ENCODE assay signal across 18 cellular contexts in the genomic region with DNA sequence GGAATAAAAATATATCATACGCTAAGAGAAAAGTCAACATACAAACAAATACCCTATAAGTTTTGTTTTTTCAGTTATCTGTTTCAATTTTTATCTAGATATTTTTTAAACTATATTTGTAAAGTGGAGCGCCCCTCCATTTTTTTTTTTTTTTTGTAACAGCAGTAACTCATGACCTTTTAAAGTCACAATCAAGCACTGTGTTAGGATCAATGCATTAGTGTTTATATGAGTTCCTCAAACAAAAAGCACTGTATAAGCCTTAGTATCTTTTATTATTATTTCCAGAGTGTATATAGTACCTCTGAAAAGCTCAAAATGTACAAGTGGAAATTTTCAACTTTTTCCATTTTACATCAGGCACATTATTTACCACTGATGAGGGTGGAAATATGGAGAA. TPM values are rescaled to one million over a fixed set of nuclear protein-coding genes. Genes with fewer than 3 reads are reported as not detected.
DNase-seq lines count a peak whose midpoint lies in the region; ATAC-seq, FAIRE-seq and TF ChIP-seq lines count a peak whose summit lies in the region.
"Had no signal": no experiment of that assay in that cellular context is flagged by ENCODE, and none has a peak within 500 bp of the region (broad histone marks: within the 10 kb centered on the region; RNA-seq: fewer than 3 reads in every experiment).

No MANE protein-coding gene starts in this region.

- no peak overlapping the region for H3K4me3 ChIP-seq in HEK293 (ENCODE audit: low read depth, low read length)
- H3K4me3 ChIP-seq in PC-9: no peak overlapping the region
- H3K4me3 ChIP-seq in small intestine (ENCODE audit: low read depth in 1 of 2, low read length in 2 of 2): no peak overlapping the region
- H3K4me3 ChIP-seq: BLaER1 treated with 17β-estradiol and CSF1 and Interleukin-3, amounts not matched to agents 10 nM and 100 nM had no signal

- no peaks in the 10 kb centered on the region for H3K9me2 ChIP-seq in PC-9 (ENCODE audit: insufficient read depth)

- peaks cover 5% of the 10 kb centered on the region; the same call in 1 of the 2 replicates for H3F3A ChIP-seq in PC-9 (ENCODE audit: insufficient read depth, low read depth)

- no peak for TF ChIP-seq CTCF in HEK293 (tag by site-specific recombination; IDR thresholded peaks at IDR 0.05)
- no peak for TF ChIP-seq CTCF in PC-9 (conservative IDR thresholded peaks at IDR 0.05)

- peak; percentile 61 for FAIRE-seq in small intestine (lab: Jason Lieb, UNC)
- FAIRE-seq: GM12892, GM18507 had no signal

- intact Hi-C loops in PC-9 (cut with micrococcal nuclease; ENCODE audit: unreplicated experiment): no loop called here

- no peak for DNase-seq in PC-9
- peak; percentile 60 for DNase-seq in foreskin melanocyte
- DNase-seq in small intestine: no peak
- DNase-seq in stimulated activated CD4-positive, alpha-beta T cell treated with anti-CD3 and anti-CD28 coated beads, Interleukin-2, amount 100 ng/mL, for 24 hours: no peak
- DNase-seq in NCI-H2196 (lab: John Stamatoyannopoulos, UW; ENCODE audit: unreplicated experiment): no peak
- no peak for DNase-seq in GM03348 (ENCODE audit: low spot score)
- DNase-seq: Calu3; CD8-positive, alpha-beta T cell; DMS79 treated with DMSO at 0.1 percent for 48 hours; EL; GOT3; H7 had no signal

- H3K4me1 ChIP-seq in HEK293 (ENCODE audit: control insufficient read depth, insufficient read depth, low read length) (0 out of 2 replicates have a peak, but pooled peaks cover 2% of the 10 kb centered on the region), PC-9 (replicated peaks; ENCODE audit: insufficient read depth) (no peaks in the 10 kb centered on the region; the same call in 1 of the 2 replicates), small intestine (ENCODE audit: control insufficient read depth in 2 of 2, insufficient read depth in 1 of 2, low read depth in 1 of 2, low read length in 1 of 2) (no peaks in the 10 kb centered on the region)

- no TSS peak for BruUV-seq in PC-9 (replicated peaks; lab: Mats Ljungman, UMichigan)

- H3K9me3 ChIP-seq in HEK293 (ENCODE audit: control insufficient read depth, insufficient read depth, low read depth, low read length): no peaks in the 10 kb centered on the region
- H3K9me3 ChIP-seq in PC-9 (ENCODE audit: insufficient read depth, low read depth): no peaks in the 10 kb centered on the region; the same call in 1 of the 2 replicates
- no peaks in the 10 kb centered on the region for H3K9me3 ChIP-seq in small intestine (ENCODE audit: control insufficient read depth, low read depth)

- H3K27me3 ChIP-seq in PC-9 (ENCODE audit: insufficient read depth, low read depth): no peaks in the 10 kb centered on the region
- H3K27me3 ChIP-seq in small intestine (ENCODE audit: control insufficient read depth in 2 of 2, insufficient read depth in 2 of 2, low read length in 2 of 2): no peaks in the 10 kb centered on the region
- H3K27me3 ChIP-seq: BLaER1 treated with 17β-estradiol and CSF1 and Interleukin-3, amounts not matched to agents 10 nM and 100 nM had no signal

- POLR2A ChIA-PET in HEK293 (lab: Yijun Ruan, JAX) (interaction anchor here (2.6 kb wide), 1 partner anchor 64 kb away, joined by 10 read pairs; a partner anchor contains a TSS), PC-9 (lab: Charles Lee; ENCODE audit: unreplicated experiment) (no interaction called here)

- no peak overlapping the region for H3K4me2 ChIP-seq in PC-9
- H3K4me2 ChIP-seq: BLaER1 treated with 17β-estradiol and CSF1 and Interleukin-3, amounts not matched to agents 10 nM and 100 nM had no signal

- CTCF ChIA-PET in HEK293 (lab: Yijun Ruan, JAX) (interaction anchor here (0.6 to 1.3 kb wide), 2 partner anchors 9 to 74 kb away, joined by 3 to 7 read pairs; no protein-coding TSS in a partner anchor), PC-9 (lab: Charles Lee) (no interaction called here)

- peaks cover 5 to 7% of the 10 kb centered on the region in 2 experiments for H3K36me3 ChIP-seq in HEK293 (ENCODE audit: control insufficient read depth in 2 of 2, insufficient read depth in 1 of 2, low read length in 2 of 2)
- peaks cover 17% of the 10 kb centered on the region for H3K36me3 ChIP-seq in PC-9 (ENCODE audit: low read depth)
- H3K36me3 ChIP-seq in small intestine (ENCODE audit: control insufficient read depth in 2 of 2, insufficient read depth in 2 of 2, low read length in 2 of 2): no peaks in the 10 kb centered on the region

- ATAC-seq in GM19351 (IDR thresholded peaks at IDR 0.05; ENCODE audit: unreplicated experiment): no peak
- ATAC-seq: CD8-positive, alpha-beta T cell; HCT116 had no signal

- H3K79me2 ChIP-seq in PC-9 (ENCODE audit: low read depth): peaks cover 50% of the 10 kb centered on the region

- H4K20me1 ChIP-seq in PC-9 (ENCODE audit: insufficient read depth): no peaks in the 10 kb centered on the region

- 94 to 98% (median 95%) methylated on average over 2 of the region's 2 CpGs for WGBS in small intestine, 3 donors

- H2AFZ ChIP-seq in PC-9: no peak overlapping the region

- H3K27ac ChIP-seq in HEK293 (ENCODE audit: extremely low read depth, low read depth, low read length) (no peak overlapping the region), PC-9 (0 out of 2 replicates have a peak overlapping the region, but pooled peaks have one; percentile 12), small intestine (ENCODE audit: low read depth in 1 of 2, low read length in 1 of 2) (no peak overlapping the region)
- H3K27ac ChIP-seq: BLaER1 treated with 17β-estradiol and CSF1 and Interleukin-3, amounts not matched to agents 10 nM and 100 nM had no signal

TF ChIP-seq in HEK293, 187 proteins besides CTCF, POLR2A, EP300 and RAD21:
- no peak for TF ChIP-seq ZIC2 (tag by site-specific recombination; IDR thresholded peaks at IDR 0.05)
- TF ChIP-seq, protein P1, sequence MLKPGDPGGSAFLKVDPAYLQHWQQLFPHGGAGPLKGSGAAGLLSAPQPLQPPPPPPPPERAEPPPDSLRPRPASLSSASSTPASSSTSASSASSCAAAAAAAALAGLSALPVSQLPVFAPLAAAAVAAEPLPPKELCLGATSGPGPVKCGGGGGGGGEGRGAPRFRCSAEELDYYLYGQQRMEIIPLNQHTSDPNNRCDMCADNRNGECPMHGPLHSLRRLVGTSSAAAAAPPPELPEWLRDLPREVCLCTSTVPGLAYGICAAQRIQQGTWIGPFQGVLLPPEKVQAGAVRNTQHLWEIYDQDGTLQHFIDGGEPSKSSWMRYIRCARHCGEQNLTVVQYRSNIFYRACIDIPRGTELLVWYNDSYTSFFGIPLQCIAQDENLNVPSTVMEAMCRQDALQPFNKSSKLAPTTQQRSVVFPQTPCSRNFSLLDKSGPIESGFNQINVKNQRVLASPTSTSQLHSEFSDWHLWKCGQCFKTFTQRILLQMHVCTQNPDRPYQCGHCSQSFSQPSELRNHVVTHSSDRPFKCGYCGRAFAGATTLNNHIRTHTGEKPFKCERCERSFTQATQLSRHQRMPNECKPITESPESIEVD (tag by site-specific recombination; IDR thresholded peaks at IDR 0.05): 0 out of 2 replicates have a peak, but pooled peaks have one; percentile 17

RNA-seq across cellular contexts. Expression of a gene that starts 20.6 kb away (rescaled TPM):
- 62.7 and 69.1 TPM in 2 replicates for total RNA-seq in PC-9 (2021)
- 10 to 100 TPM; 66.0 to 73.1 (median 67.6) TPM for polyA plus RNA-seq in small intestine
